Comparison of ENCODE assay signal across 17 cellular contexts in the genomic region with DNA sequence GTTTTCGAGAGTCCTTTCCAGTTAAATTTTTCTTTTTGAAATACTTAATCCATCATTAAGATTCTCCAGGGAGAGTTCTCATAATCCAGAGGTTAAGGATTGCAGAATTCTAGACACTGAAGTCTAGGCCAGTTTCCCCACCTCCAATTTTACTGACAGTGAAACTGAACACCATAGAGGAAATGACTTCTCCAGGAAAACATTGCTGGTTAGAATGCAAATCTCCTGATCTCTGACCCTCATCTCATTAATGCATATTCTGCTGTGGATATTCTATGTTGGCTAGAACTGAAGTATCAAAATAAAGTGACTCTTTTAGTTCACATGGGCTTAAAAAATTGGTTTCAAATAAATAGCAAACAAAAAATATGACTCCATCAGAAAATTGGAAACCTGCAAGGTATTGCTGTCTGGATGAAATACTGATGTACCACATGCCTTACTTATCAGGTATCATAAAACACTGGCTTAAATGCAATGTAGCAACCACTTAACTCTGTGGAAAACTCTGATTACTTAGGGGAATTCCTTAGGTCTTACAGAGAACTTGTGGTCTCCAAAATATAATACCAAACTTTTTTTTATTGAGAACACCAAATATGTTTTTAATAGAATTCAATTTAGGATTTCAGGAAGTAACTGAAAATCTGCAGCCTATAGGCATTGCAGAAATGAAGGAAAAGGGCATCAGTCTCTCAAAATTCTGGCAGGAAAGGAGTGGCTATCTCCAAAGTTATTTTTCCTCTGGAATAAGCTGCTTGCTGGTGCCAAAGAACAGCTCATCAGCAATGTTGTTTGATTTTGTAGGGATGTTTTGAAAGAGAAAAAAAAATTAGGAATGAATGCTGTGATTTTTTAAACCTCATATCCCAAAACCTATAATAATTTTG.
DNase-seq lines count a peak whose midpoint lies in the region; ATAC-seq, FAIRE-seq and TF ChIP-seq lines count a peak whose summit lies in the region.
"Had no signal": no experiment of that assay in that cellular context is flagged by ENCODE, and none has a peak within 500 bp of the region (broad histone marks: within the 10 kb centered on the region; RNA-seq: fewer than 3 reads in every experiment).

No MANE protein-coding gene starts in this region.

- H3K9ac ChIP-seq in astrocyte (ENCODE audit: low read length) = no peak overlapping the region

- peak; percentile 29 for FAIRE-seq in astrocyte (lab: Jason Lieb, UNC)
- FAIRE-seq: pancreas had no signal

- H3K27ac Mint-ChIP-seq in astrocyte (ENCODE audit: unreplicated experiment) = peak overlapping the region; percentile 24
- H3K27ac Mint-ChIP-seq: activated naive CD8-positive, alpha-beta T cell had no signal

- peaks cover 25% of the 10 kb centered on the region for H3K4me1 ChIP-seq in astrocyte (ENCODE audit: insufficient read depth, low read length)
- H3K4me1 ChIP-seq in uterus = peaks cover 0 to 7% of the 10 kb centered on the region in 2 donors
- H3K4me1 ChIP-seq: HAP-1 had no signal

- peaks cover 4% of the 10 kb centered on the region for H3K9me3 ChIP-seq in astrocyte (ENCODE audit: insufficient read depth, low read depth, low read length)
- no peaks in the 10 kb centered on the region for H3K9me3 ChIP-seq in uterus
- H3K9me3 ChIP-seq: HAP-1, pancreas had no signal

- H3K4me2 ChIP-seq in astrocyte (ENCODE audit: low read length) = peak overlapping the region; percentile 62

- no peaks in the 10 kb centered on the region for H3K36me3 ChIP-seq in astrocyte (ENCODE audit: insufficient read depth, low read length)
- no peaks in the 10 kb centered on the region for H3K36me3 ChIP-seq in uterus
- H3K36me3 ChIP-seq: HAP-1, pancreas had no signal

- H2AFZ ChIP-seq in astrocyte (ENCODE audit: low read depth, low read length) = no peak overlapping the region

- no peak for TF ChIP-seq POLR2A in uterus (IDR thresholded peaks at IDR 0.05)

- intact Hi-C loops in left ventricle myocardium superior (cut with micrococcal nuclease) (no loop called here), Right ventricle myocardium superior (cut with DNase I) (no loop called here), uterus (cut with DNase I; ENCODE audit: low total_unique reads) (no loop called here)

- H3K4me3 ChIP-seq in astrocyte (ENCODE audit: insufficient read depth, low read depth, low read length) (no peak overlapping the region), foreskin fibroblast (ENCODE audit: low read depth in 1 of 2, low read length in 2 of 2) (no peak overlapping the region), uterus (no peak overlapping the region)
- H3K4me3 ChIP-seq: HAP-1, pancreas had no signal

- H3K27ac ChIP-seq in astrocyte (ENCODE audit: low read depth, low read length) (no peak overlapping the region), uterus (peak overlapping the region; percentile 70 to 72)

- peaks cover 43% of the 10 kb centered on the region for H3K4me1 Mint-ChIP-seq in astrocyte (ENCODE audit: low read depth, unreplicated experiment)

- H3K27me3 Mint-ChIP-seq in astrocyte (ENCODE audit: low read depth, unreplicated experiment) = no peaks in the 10 kb centered on the region
- H3K27me3 Mint-ChIP-seq: activated naive CD8-positive, alpha-beta T cell had no signal

- H3K36me3 Mint-ChIP-seq in astrocyte (ENCODE audit: low read depth, unreplicated experiment) = no peaks in the 10 kb centered on the region

- H3K9me3 Mint-ChIP-seq in astrocyte (ENCODE audit: unreplicated experiment) = no peaks in the 10 kb centered on the region

- ATAC-seq in left ventricle myocardium superior = peak; percentile 50
- no peak for ATAC-seq in Right ventricle myocardium superior (ENCODE audit: poor library complexity)
- ATAC-seq in GM18498 (IDR thresholded peaks at IDR 0.05; ENCODE audit: unreplicated experiment) = no peak

- DNase-seq in left ventricle myocardium superior (no peak), Right ventricle myocardium superior (no peak), astrocyte (ENCODE audit: low read depth) (peak; percentile 64), foreskin fibroblast (peak; percentile 58 to 81), uterus (no peak), D341Med (ENCODE audit: low spot score) (no peak), NCI-H524 (lab: John Stamatoyannopoulos, UW) (no peak)
- DNase-seq: ACHN; DMS79; effector CD8-positive, alpha-beta T cell; hippocampal formation; NCI-H1417 treated with DMSO at 0.1 percent for 48 hours; SHP77 treated with DMSO at 0.1 percent for 48 hours had no signal

- no peak overlapping the region for H3K4me3 Mint-ChIP-seq in astrocyte (ENCODE audit: unreplicated experiment)
- H3K4me3 Mint-ChIP-seq: activated naive CD8-positive, alpha-beta T cell had no signal

- H3K27me3 ChIP-seq in astrocyte (ENCODE audit: insufficient read depth, low read length) (no peaks in the 10 kb centered on the region), uterus (no peaks in the 10 kb centered on the region)
- H3K27me3 ChIP-seq: pancreas had no signal

- TF ChIP-seq CTCF in astrocyte (IDR thresholded peaks at IDR 0.05; ENCODE audit: insufficient read depth, low read depth, low read length) = no peak
- TF ChIP-seq CTCF in foreskin fibroblast (IDR thresholded peaks at IDR 0.05; ENCODE audit: low read depth, low read length) = no peak
- TF ChIP-seq CTCF in uterus (IDR thresholded peaks at IDR 0.05) = no peak

- H3K79me2 ChIP-seq in astrocyte (ENCODE audit: insufficient read depth, low read length) = no peaks in the 10 kb centered on the region

- no peaks in the 10 kb centered on the region for H4K20me1 ChIP-seq in astrocyte (ENCODE audit: insufficient read depth, low read length)

Comparison
In these comparisons a context has a peak if more than half of its experiments do, and no peak if none do; other contexts are left out.
1. DNase-seq: peak in astrocyte (single experiment) and foreskin fibroblast (2 of 2); none in left ventricle myocardium superior (single experiment), Right ventricle myocardium superior (single experiment), uterus (0 of 2), D341Med (single experiment) and NCI-H524 (0 of 2).